In the genomic region with DNA sequence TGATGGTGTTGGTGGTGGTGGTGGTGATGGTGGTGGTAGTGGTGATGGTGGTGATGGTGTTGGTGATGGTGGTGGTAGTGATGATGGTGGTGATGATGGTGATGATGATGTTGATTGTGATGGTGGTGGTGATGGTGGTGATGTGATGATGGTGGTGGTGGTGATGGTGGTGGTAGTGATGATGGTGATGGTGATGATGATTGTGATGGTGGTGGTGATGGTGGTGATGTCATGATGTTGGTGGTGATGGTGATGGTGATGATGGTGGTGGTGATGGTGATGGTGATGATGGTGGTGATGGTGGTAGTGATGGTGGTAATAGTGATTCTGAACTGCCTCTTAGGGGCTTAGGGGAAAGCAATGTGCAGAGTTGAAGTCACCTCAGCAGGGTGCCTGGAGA, we compare ENCODE assay signal across 25 cellular contexts.
"Had no signal": no experiment of that assay in that cellular context is flagged by ENCODE, and none has a peak within 500 bp of the region (broad histone marks: within the 10 kb centered on the region; RNA-seq: fewer than 3 reads in every experiment).

No MANE protein-coding gene starts in this region.

- ATAC-seq: esophagus mucosa, gastrocnemius medialis, heart left ventricle, left cardiac atrium, left lung, left ventricle myocardium superior, lower lobe of right lung, mucosa of descending colon had no signal

- H3K36me3 ChIP-seq: esophagus squamous epithelium, gastrocnemius medialis, heart left ventricle, left lung, lower lobe of right lung had no signal

- H3K4me3 ChIP-seq: coronary artery, dorsolateral prefrontal cortex, esophagus squamous epithelium, gastrocnemius medialis, heart left ventricle, hepatocyte, left lung, lower lobe of right lung, mucosa of descending colon had no signal

- H3K4me3 Mint-ChIP-seq: mesothelial cell of epicardium had no signal

- H3K4me2 ChIP-seq: hepatocyte had no signal

- H3K27ac ChIP-seq: coronary artery, dorsolateral prefrontal cortex, epithelial cell of prostate, esophagus squamous epithelium, gastrocnemius medialis, heart left ventricle, hepatocyte, left lung, lower lobe of right lung had no signal

- H3K9me3 ChIP-seq: esophagus squamous epithelium, gastrocnemius medialis, heart left ventricle, left lung, lower lobe of right lung had no signal

- H3K27ac Mint-ChIP-seq: mesothelial cell of epicardium had no signal

- DNase-seq: dermis blood vessel endothelial cell; dorsolateral prefrontal cortex; effector CD4-positive, alpha-beta T cell; effector memory CD4-positive, alpha-beta T cell; erythroblast; esophagus squamous epithelium; foreskin fibroblast; foreskin melanocyte; gastrocnemius medialis; glutamatergic neuron; heart left ventricle; left cardiac atrium; left lung; left ventricle myocardium superior; lower lobe of right lung; mesenchymal stem cell; mucosa of descending colon had no signal

- H3K4me1 Mint-ChIP-seq: mesothelial cell of epicardium had no signal

- H3K79me2 ChIP-seq: hepatocyte had no signal

- FAIRE-seq: colon, islet of Langerhans, keratinocyte had no signal

- H2AFZ ChIP-seq: hepatocyte had no signal

- H3K4me1 ChIP-seq: esophagus squamous epithelium, gastrocnemius medialis, heart left ventricle, left lung, lower lobe of right lung had no signal

- H3K36me3 Mint-ChIP-seq: mesothelial cell of epicardium had no signal
